1 cellular context compared by ENCODE assay signal in genomic region chr6:137332637-137333228, GRCh38.
TF ChIP-seq lines count a peak whose summit lies in the region.

No MANE protein-coding gene starts in this region.

TF ChIP-seq in WTC11, 78 proteins besides CTCF, POLR2A, EP300 and RAD21 (continued from another document):
- TF ChIP-seq ZNF232 (CRISPR knock-in tag; IDR thresholded peaks at IDR 0.05) (no peak), ESRRA (CRISPR knock-in tag; IDR thresholded peaks at IDR 0.05; ENCODE audit: borderline replicate concordance) (no peak), FOXJ3 (CRISPR knock-in tag; IDR thresholded peaks at IDR 0.05; ENCODE audit: borderline replicate concordance) (no peak)
